ENCODE assay signal across 20 cellular contexts in genomic region chr18:80172056-80172455, GRCh38.
A peak's percentile ranks its signal among the peaks of the same experiment; 100 is the strongest.
DNase-seq lines count a peak whose midpoint lies in the region; ATAC-seq and TF ChIP-seq lines count a peak whose summit lies in the region.
"Had no signal": no experiment of that assay in that cellular context is flagged by ENCODE, and none has a peak within 500 bp of the region (broad histone marks: within the 10 kb centered on the region; RNA-seq: fewer than 3 reads in every experiment).

No MANE protein-coding gene starts in this region.

- no peak for TF ChIP-seq CTCF in CD8-positive, alpha-beta T cell (IDR thresholded peaks at IDR 0.05)
- TF ChIP-seq CTCF in fibroblast of the aortic adventitia (IDR thresholded peaks at IDR 0.05; ENCODE audit: insufficient read depth, low read length) (no peak), natural killer cell (IDR thresholded peaks at IDR 0.05) (no peak), WERI-Rb-1 (IDR thresholded peaks at IDR 0.05; ENCODE audit: low read depth, low read length) (no peak), GM23338 (conservative IDR thresholded peaks at IDR 0.05; ENCODE audit: low read depth in 2 of 2) (no peak)

- ATAC-seq in CD8-positive, alpha-beta T cell = no peak
- ATAC-seq in T-helper 17 cell (no peak), natural killer cell (peak in 2 of 3 donors; percentile 11 to 33), HG03135 (IDR thresholded peaks at IDR 0.05; ENCODE audit: unreplicated experiment) (no peak), left cardiac atrium (no peak), GM23338 (no peak)
- ATAC-seq: K562 had no signal

- no peaks in the 10 kb centered on the region for H3K36me3 ChIP-seq in CD8-positive, alpha-beta T cell (ENCODE audit: insufficient read depth, low read length)
- H3K36me3 ChIP-seq in WERI-Rb-1 = no peaks in the 10 kb centered on the region; the same call in 1 of the 2 replicates
- no peaks in the 10 kb centered on the region for H3K36me3 ChIP-seq in GM23338 (ENCODE audit: insufficient read depth)

- intact Hi-C loops in CD8-positive, alpha-beta T cell (cut with DNase I, micrococcal nuclease) = no loop called here
- intact Hi-C loops in natural killer cell (cut with micrococcal nuclease) = no loop called here
- intact Hi-C loops in left cardiac atrium (cut with DNase I) = no loop called here

- H4K20me1 ChIP-seq in GM23338 (replicated peaks; ENCODE audit: insufficient read depth) = no peaks in the 10 kb centered on the region

- H3K27ac ChIP-seq in CD8-positive, alpha-beta T cell (ENCODE audit: low read depth, low read length) = no peak overlapping the region
- H3K27ac ChIP-seq in WERI-Rb-1 (no peak overlapping the region), GM23338 (ENCODE audit: low read depth) (no peak overlapping the region)
- H3K27ac ChIP-seq: A549 had no signal

- peak overlapping the region; percentile 33 for H3K27ac Mint-ChIP-seq in CD8-positive, alpha-beta T cell
- H3K27ac Mint-ChIP-seq in T-helper 17 cell (no peak overlapping the region), natural killer cell (peak overlapping the region in 1 of 2 donors; percentile 7), GM23338 (no peak overlapping the region)
- H3K27ac Mint-ChIP-seq: CD4-positive, alpha-beta T cell had no signal

- no peaks in the 10 kb centered on the region for H3K79me2 ChIP-seq in GM23338 (replicated peaks; ENCODE audit: insufficient read depth)

- H3K9me3 ChIP-seq in CD8-positive, alpha-beta T cell (ENCODE audit: low read length) = no peaks in the 10 kb centered on the region
- H3K9me3 ChIP-seq in T-helper 17 cell (ENCODE audit: control insufficient read depth, low read length, poor library complexity, severe bottlenecking) = no peaks in the 10 kb centered on the region
- H3K9me3 ChIP-seq in WERI-Rb-1 (ENCODE audit: severe bottlenecking) = no peaks in the 10 kb centered on the region
- H3K9me3 ChIP-seq: A549 had no signal

- H3K4me3 ChIP-seq in CD8-positive, alpha-beta T cell (ENCODE audit: low read depth, low read length) = no peak overlapping the region
- H3K4me3 ChIP-seq in fibroblast of the aortic adventitia (ENCODE audit: low read depth, low read length) (no peak overlapping the region), WERI-Rb-1 (ENCODE audit: low read depth, low read length) (no peak overlapping the region), GM23338 (no peak overlapping the region)
- H3K4me3 ChIP-seq: K562 had no signal

- H3K27me3 ChIP-seq in CD8-positive, alpha-beta T cell (ENCODE audit: insufficient read depth, low read length) = no peaks in the 10 kb centered on the region
- H3K27me3 ChIP-seq in WERI-Rb-1 (ENCODE audit: insufficient read depth, low read depth, severe bottlenecking) (no peaks in the 10 kb centered on the region), GM23338 (ENCODE audit: insufficient read depth) (no peaks in the 10 kb centered on the region)

- H3K9me3 Mint-ChIP-seq in CD8-positive, alpha-beta T cell = no peaks in the 10 kb centered on the region
- H3K9me3 Mint-ChIP-seq in natural killer cell (no peaks in the 10 kb centered on the region), GM23338 (no peaks in the 10 kb centered on the region)
- H3K9me3 Mint-ChIP-seq: CD4-positive, alpha-beta T cell had no signal

- POLR2A ChIA-PET in CD8-positive, alpha-beta T cell (lab: Charles Lee) = no interaction called here

- no peaks in the 10 kb centered on the region for H3K9me2 ChIP-seq in GM23338 (ENCODE audit: insufficient read depth)

- H2AFZ ChIP-seq in GM23338 = no peak overlapping the region

- no peak overlapping the region for H3K4me2 ChIP-seq in GM23338

- peak overlapping the region; percentile 13 for H3K4me3 Mint-ChIP-seq in CD8-positive, alpha-beta T cell
- peak overlapping the region; percentile 39 for H3K4me3 Mint-ChIP-seq in T-helper 17 cell
- no peak overlapping the region for H3K4me3 Mint-ChIP-seq in natural killer cell
- no peak overlapping the region for H3K4me3 Mint-ChIP-seq in GM23338
- H3K4me3 Mint-ChIP-seq: CD4-positive, alpha-beta T cell had no signal

- CTCF ChIA-PET in CD8-positive, alpha-beta T cell (lab: Charles Lee) = interaction anchor here (1.1 to 2.1 kb wide), 2 partner anchors 14 to 19 kb away, joined by 4 to 7 read pairs; no protein-coding TSS in a partner anchor

- H3K4me1 Mint-ChIP-seq in CD8-positive, alpha-beta T cell (ENCODE audit: low read depth) = peaks cover 43% of the 10 kb centered on the region
- peaks cover 26% of the 10 kb centered on the region for H3K4me1 Mint-ChIP-seq in T-helper 17 cell
- H3K4me1 Mint-ChIP-seq in natural killer cell = peaks cover 21 to 22% of the 10 kb centered on the region in 2 donors
- H3K4me1 Mint-ChIP-seq in GM23338 = peaks cover 3% of the 10 kb centered on the region; the same call in 2 of the 3 replicates

- H3K36me3 Mint-ChIP-seq in CD8-positive, alpha-beta T cell = no peaks in the 10 kb centered on the region
- H3K36me3 Mint-ChIP-seq in T-helper 17 cell (ENCODE audit: low read depth) (peaks cover 2% of the 10 kb centered on the region), natural killer cell (no peaks in the 10 kb centered on the region), GM23338 (ENCODE audit: low read depth) (no peaks in the 10 kb centered on the region)

- peaks cover 28% of the 10 kb centered on the region for H3K4me1 ChIP-seq in CD8-positive, alpha-beta T cell (ENCODE audit: insufficient read depth, low read length)
- no peaks in the 10 kb centered on the region for H3K4me1 ChIP-seq in GM23338 (ENCODE audit: insufficient read depth)
- H3K4me1 ChIP-seq: A549 had no signal

- peaks cover 32% of the 10 kb centered on the region for H3K27me3 Mint-ChIP-seq in CD8-positive, alpha-beta T cell (ENCODE audit: low read depth)
- H3K27me3 Mint-ChIP-seq in T-helper 17 cell (peaks cover 66% of the 10 kb centered on the region), natural killer cell (ENCODE audit: low read depth in 2 of 2) (peaks cover 11 to 13% of the 10 kb centered on the region in 2 donors), GM23338 (ENCODE audit: insufficient read depth, low read depth, poor library complexity) (peaks cover 8% of the 10 kb centered on the region)

- H3F3A ChIP-seq in GM23338 (replicated peaks; ENCODE audit: low read depth) = no peaks in the 10 kb centered on the region

- DNase-seq in CD8-positive, alpha-beta T cell = peak in 1 of 7 experiments; percentile 20
- DNase-seq in T-helper 17 cell = no peak
- peak; percentile 12 for DNase-seq in fibroblast of the aortic adventitia (ENCODE audit: low read depth)
- no peak for DNase-seq in natural killer cell
- DNase-seq in left cardiac atrium = no peak
- DNase-seq in WERI-Rb-1 = no peak
- DNase-seq in GM23338 (ENCODE audit: low spot score) = no peak
- DNase-seq: Calu3; CD4-positive, alpha-beta T cell; GF-D8; NCI-H1105 treated with DMSO at 0.1 percent for 48 hours; NCI-H187; NCI-H2227 treated with DMSO at 0.1 percent for 48 hours; NCI-H510A treated with DMSO at 0.1 percent for 48 hours; NCI-H774; RPMI8226; SHP77 treated with DMSO at 0.1 percent for 48 hours had no signal

TF ChIP-seq in GM23338, 12 proteins besides CTCF, POLR2A, EP300 and RAD21:
- TF ChIP-seq ZNF114 (CRISPR knock-in tag; IDR thresholded peaks at IDR 0.05) = no peak
- no peak for TF ChIP-seq ZNF331 (CRISPR knock-in tag; IDR thresholded peaks at IDR 0.05; ENCODE audit: low read depth)
- TF ChIP-seq POLR2AphosphoS5 (IDR thresholded peaks at IDR 0.05; ENCODE audit: low read depth) = no peak
- TF ChIP-seq JUNB (IDR thresholded peaks at IDR 0.05; ENCODE audit: unreplicated experiment) = no peak
TF ChIP-seq in GM23338: peak in this region for 0.

Comparison
In these comparisons a context has a peak if more than half of its experiments do, and no peak if none do; other contexts are left out.
1. ATAC-seq: peak in natural killer cell (2 of 3); none in CD8-positive, alpha-beta T cell (single experiment), T-helper 17 cell (single experiment), HG03135 (single experiment), left cardiac atrium (0 of 2) and GM23338 (single experiment).
2. H3K4me3 Mint-ChIP-seq: peak in CD8-positive, alpha-beta T cell (single experiment) and T-helper 17 cell (single experiment); none in natural killer cell (single experiment) and GM23338 (single experiment).